ENCODE assay signal across 8 cellular contexts in genomic region chr2:96816127-96816835, GRCh38. TPM values are rescaled to one million over a fixed set of nuclear protein-coding genes. Genes with fewer than 3 reads are reported as not detected.
DNase-seq lines count a peak whose midpoint lies in the region; ATAC-seq and TF ChIP-seq lines count a peak whose summit lies in the region.

TSS of gene CNNM3 (plus strand) at chr2:96816268. CDS start at chr2:96816278, 10 bp downstream.

- H3K27ac ChIP-seq in BLaER1 treated with 17β-estradiol and CSF1 and Interleukin-3, amounts not matched to agents 10 nM and 100 nM = peak within 1 kb of the TSS; percentile 52 to 83 (median 70); a peak in 21 of 22 replicates
- H3K27ac ChIP-seq in layer of hippocampus (ENCODE audit: low read depth, low read length) = peak within 1 kb of the TSS; percentile 97

- peak within 1 kb of the TSS; percentile 97 to 100 (median 100) for H3K4me2 ChIP-seq in BLaER1 treated with 17β-estradiol and CSF1 and Interleukin-3, amounts not matched to agents 10 nM and 100 nM

- peaks cover 24 to 67% (median 60%) of the 10 kb centered on the region in 10 experiments for H3K4me1 ChIP-seq in BLaER1 treated with 17β-estradiol and CSF1 and Interleukin-3, amounts not matched to agents 10 nM and 100 nM

- peaks cover 0 to 20% (median 11%) of the 10 kb centered on the region in 11 experiments; a peak in 6 of 22 replicates for H3K36me3 ChIP-seq in BLaER1 treated with 17β-estradiol and CSF1 and Interleukin-3, amounts not matched to agents 10 nM and 100 nM

- H3K9ac ChIP-seq in BLaER1 treated with 17β-estradiol and CSF1 and Interleukin-3, amounts not matched to agents 10 nM and 100 nM = peak within 1 kb of the TSS; percentile 76 to 85 (median 82)

- TF ChIP-seq CTCF in chondrocyte (IDR thresholded peaks at IDR 0.05) = peak; percentile 83

- H3K9me3 Mint-ChIP-seq in chondrocyte (ENCODE audit: low read depth) = no peaks in the 10 kb centered on the region

- peaks cover 0 to 4% (median 0%) of the 10 kb centered on the region in 11 experiments; a peak in 3 of 22 replicates for H3K27me3 ChIP-seq in BLaER1 treated with 17β-estradiol and CSF1 and Interleukin-3, amounts not matched to agents 10 nM and 100 nM
- no peaks in the 10 kb centered on the region for H3K27me3 ChIP-seq in layer of hippocampus (ENCODE audit: control insufficient read depth, insufficient read depth, low read length)

- H3K36me3 Mint-ChIP-seq in chondrocyte (ENCODE audit: low read depth) = no peaks in the 10 kb centered on the region

- peak; percentile 66 for ATAC-seq in HG03457 (IDR thresholded peaks at IDR 0.05; ENCODE audit: unreplicated experiment)

- H4K20me1 ChIP-seq in BLaER1 treated with 17β-estradiol and CSF1 and Interleukin-3, amounts not matched to agents 10 nM and 100 nM = peaks cover 44 to 49% (median 46%) of the 10 kb centered on the region in 11 experiments; a peak in 20 of 22 replicates

- H3K9me3 ChIP-seq in BLaER1 treated with 17β-estradiol and CSF1 and Interleukin-3, amounts not matched to agents 10 nM and 100 nM (replicated peaks in 1 of 11) = no peaks in the 10 kb centered on the region

- DNase-seq in GM19240 (ENCODE audit: insufficient read length, low spot score) (peak; percentile 99), NCI-H510A treated with DMSO at 0.1 percent for 48 hours (lab: John Stamatoyannopoulos, UW) (peak; percentile 90), chondrocyte (ENCODE audit: low spot score) (peak; percentile 99)
- peak; percentile 95 to 96 for DNase-seq in activated CD4-positive, alpha-beta T cell treated with anti-CD3 and anti-CD28 coated beads for 24 hours (ENCODE audit: low read depth in 2 of 2)
- peak; percentile 88 to 98 (median 95) for DNase-seq in stimulated activated CD4-positive, alpha-beta T cell treated with anti-CD3 and anti-CD28 coated beads, Interleukin-1b, Interleukin-23, amount 100 ng/mL, for 24 hours (ENCODE audit: low read depth in 4 of 4, low spot score in 1 of 4)

- H3K4me1 Mint-ChIP-seq in chondrocyte (ENCODE audit: low read depth) = peaks cover 26% of the 10 kb centered on the region

- H3K27ac Mint-ChIP-seq in chondrocyte (ENCODE audit: unreplicated experiment) = peak within 1 kb of the TSS; percentile 87

- H3K4me3 ChIP-seq in BLaER1 treated with 17β-estradiol and CSF1 and Interleukin-3, amounts not matched to agents 10 nM and 100 nM = peak within 1 kb of the TSS; percentile 72 to 86 (median 80)

- H3K4me3 Mint-ChIP-seq in chondrocyte (ENCODE audit: unreplicated experiment) = peak within 1 kb of the TSS; percentile 74

- no peaks in the 10 kb centered on the region for H3K27me3 Mint-ChIP-seq in chondrocyte (ENCODE audit: low read depth)

RNA-seq across cellular contexts. Expression of gene CNNM3, which starts in this region (rescaled TPM):
- total RNA-seq in chondrocyte = 10.2 to 14.0 TPM (median 10.4 TPM) in 3 replicates

Comparison
In these comparisons a context has a peak if more than half of its experiments do, and no peak if none do; other contexts are left out.
1. Peak in every context shown above with its lines: DNase-seq, ATAC-seq, H3K4me3 ChIP-seq and H3K27ac ChIP-seq.